In the genomic region with DNA sequence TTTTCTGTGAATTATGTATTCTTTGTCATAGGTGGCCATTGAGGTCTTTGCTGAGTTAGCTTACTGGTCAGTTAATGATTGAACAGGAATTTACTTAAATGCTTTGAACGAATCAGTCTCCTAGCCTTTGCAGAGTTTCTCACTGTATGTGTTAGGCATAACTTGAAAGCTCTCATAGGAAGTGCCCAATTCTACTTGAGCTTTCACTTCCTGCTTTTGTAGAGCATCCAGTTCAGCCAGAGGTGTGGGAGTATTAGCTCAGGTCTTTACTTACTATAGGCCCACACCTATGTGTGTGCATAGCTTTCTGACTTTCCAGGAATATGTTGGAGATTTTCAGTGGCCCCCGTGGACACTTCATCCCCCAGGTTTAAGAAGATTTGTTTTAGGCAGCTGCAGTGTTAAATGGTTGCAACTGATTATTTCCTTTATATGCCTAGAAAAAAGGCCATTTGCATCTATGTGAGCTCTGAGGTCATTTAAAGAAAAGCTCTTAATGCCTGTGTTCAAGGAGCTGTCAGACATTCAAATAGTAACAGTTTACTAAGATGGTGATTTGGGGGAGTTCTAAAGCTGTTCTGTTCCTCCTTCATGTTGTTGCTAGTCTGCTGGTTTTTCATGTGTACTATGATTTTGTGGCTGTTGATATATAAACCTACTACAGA, we compare ENCODE assay signal across 9 cellular contexts.
DNase-seq lines count a peak whose midpoint lies in the region; ATAC-seq and TF ChIP-seq lines count a peak whose summit lies in the region.
"Had no signal": no experiment of that assay in that cellular context is flagged by ENCODE, and none has a peak within 500 bp of the region (broad histone marks: within the 10 kb centered on the region; RNA-seq: fewer than 3 reads in every experiment).

No MANE protein-coding gene starts in this region.

- no peak overlapping the region for H3K4me3 Mint-ChIP-seq in activated T-helper 17 cell treated with anti-CD3 and anti-CD28 coated beads, Interleukin-2, amount 50 U/mL, for 72 hours

- H3K9me3 ChIP-seq in BLaER1 = 0 out of 2 replicates have a peak, but pooled peaks cover under 1% of the 10 kb centered on the region
- no peaks in the 10 kb centered on the region for H3K9me3 ChIP-seq in gastroesophageal sphincter

- TF ChIP-seq CTCF in gastroesophageal sphincter (IDR thresholded peaks at IDR 0.05) = no peak

- no peaks in the 10 kb centered on the region for H3K27me3 Mint-ChIP-seq in activated T-helper 17 cell treated with anti-CD3 and anti-CD28 coated beads, Interleukin-2, amount 50 U/mL, for 72 hours

- peaks cover 24% of the 10 kb centered on the region for H3K4me1 ChIP-seq in BLaER1
- peaks cover 0 to 10% (median 0%) of the 10 kb centered on the region in 3 donors for H3K4me1 ChIP-seq in gastroesophageal sphincter

- H3K4me1 Mint-ChIP-seq in activated T-helper 17 cell treated with anti-CD3 and anti-CD28 coated beads, Interleukin-2, amount 50 U/mL, for 72 hours = no peaks in the 10 kb centered on the region

- H3K36me3 Mint-ChIP-seq in activated T-helper 17 cell treated with anti-CD3 and anti-CD28 coated beads, Interleukin-2, amount 50 U/mL, for 72 hours (ENCODE audit: low read depth) = peaks cover 26% of the 10 kb centered on the region

- no peak overlapping the region for H3K9ac ChIP-seq in BLaER1

- H3K27me3 ChIP-seq in BLaER1 (no peaks in the 10 kb centered on the region), gastroesophageal sphincter (no peaks in the 10 kb centered on the region)
- H3K27me3 ChIP-seq: cardiac muscle cell had no signal

- H3K9me3 Mint-ChIP-seq in activated T-helper 17 cell treated with anti-CD3 and anti-CD28 coated beads, Interleukin-2, amount 50 U/mL, for 72 hours = no peaks in the 10 kb centered on the region

- no peak for DNase-seq in superior temporal gyrus (ENCODE audit: extremely low spot score)
- DNase-seq in RKO (ENCODE audit: low spot score) = no peak
- DNase-seq in NCI-H510A treated with DMSO at 0.1 percent for 48 hours (lab: John Stamatoyannopoulos, UW) = no peak

- no peak overlapping the region for H3K4me3 ChIP-seq in BLaER1
- no peak overlapping the region for H3K4me3 ChIP-seq in gastroesophageal sphincter
- H3K4me3 ChIP-seq: cardiac muscle cell had no signal

- peaks cover 8% of the 10 kb centered on the region; the same call in 1 of the 2 replicates for H4K20me1 ChIP-seq in BLaER1

- WGBS in gastroesophageal sphincter (ENCODE audit: low coverage in 1 of 2), 2 donors = 33 to 60% methylated on average over 1 of the region's 2 CpGs

- H3K27ac ChIP-seq in BLaER1 (no peak overlapping the region), gastroesophageal sphincter (no peak overlapping the region)
- H3K27ac ChIP-seq: cardiac muscle cell had no signal

- TF ChIP-seq EP300 in gastroesophageal sphincter (IDR thresholded peaks at IDR 0.05) = no peak

- peaks cover 14% of the 10 kb centered on the region for H3K36me3 ChIP-seq in BLaER1
- H3K36me3 ChIP-seq in gastroesophageal sphincter = peaks cover 0 to 2% of the 10 kb centered on the region in 2 donors

- peak overlapping the region; percentile 25 for H3K4me2 ChIP-seq in BLaER1

- TF ChIP-seq POLR2A in gastroesophageal sphincter (IDR thresholded peaks at IDR 0.05) = no peak

- ATAC-seq in GM19395 (IDR thresholded peaks at IDR 0.05; ENCODE audit: unreplicated experiment) (peak; percentile 100), HG03139 (IDR thresholded peaks at IDR 0.05; ENCODE audit: unreplicated experiment) (peak; percentile 100), gastroesophageal sphincter (no peak)
- peak; percentile 28 for ATAC-seq in activated T-helper 17 cell treated with anti-CD3 and anti-CD28 coated beads, Interleukin-2, amount 50 U/mL, for 72 hours (replicated peaks)

- H3K27ac Mint-ChIP-seq in activated T-helper 17 cell treated with anti-CD3 and anti-CD28 coated beads, Interleukin-2, amount 50 U/mL, for 72 hours = no peak overlapping the region
